In genomic region chr3:98901465-98902174, GRCh38 we compare ENCODE assay signal across 8 cellular contexts. TPM values are rescaled to one million over a fixed set of nuclear protein-coding genes. Genes with fewer than 3 reads are reported as not detected.
A peak's percentile ranks its signal among the peaks of the same experiment; 100 is the strongest.
DNase-seq lines count a peak whose midpoint lies in the region; TF ChIP-seq lines count a peak whose summit lies in the region.

Gene DCBLD2 (minus strand): TSS chr3:98901695. CDS start chr3:98901326, 369 bp downstream.

- H4K8ac ChIP-seq in mesenchymal stem cell (ENCODE audit: low read length) = peak within 1 kb of the TSS; percentile 91

- no peaks in the 10 kb centered on the region for H3K9me3 ChIP-seq in endodermal cell (ENCODE audit: control insufficient read depth, low read length)
- H3K9me3 ChIP-seq in mesenchymal stem cell (ENCODE audit: control insufficient read depth, low read length) = no peaks in the 10 kb centered on the region

- H3K4me3 Mint-ChIP-seq in endodermal cell = peak within 1 kb of the TSS; percentile 95

- H3K4me3 ChIP-seq in endodermal cell (ENCODE audit: low read length) (peak within 1 kb of the TSS; percentile 97), mesenchymal stem cell (ENCODE audit: insufficient read depth in 1 of 2, low read depth in 1 of 2, low read length in 2 of 2) (peak within 1 kb of the TSS; percentile 91 to 95)

- H3K79me1 ChIP-seq in mesenchymal stem cell (replicated peaks; ENCODE audit: low read length, poor library complexity, severe bottlenecking) = peaks cover 2% of the 10 kb centered on the region

- DNase-seq in CMK (ENCODE audit: low read depth) (peak; percentile 71), GM20000 (ENCODE audit: low spot score) (peak; percentile 99), HS-5 (ENCODE audit: low read depth) (peak; percentile 97), NOMO-1 (lab: John Stamatoyannopoulos, UW; ENCODE audit: unreplicated experiment in 2 of 2) (peak; percentile 78 to 81), endodermal cell (peak; percentile 99), mesenchymal stem cell (peak; percentile 100)
- DNase-seq in activated CD8-positive, alpha-beta memory T cell treated with anti-CD3 and anti-CD28 coated beads, Interleukin-2, amount 50 U/mL, for 4 hours = peak; percentile 89
- DNase-seq in stimulated activated CD8-positive, alpha-beta memory T cell treated with anti-CD3 and anti-CD28 coated beads, Interleukin-12 subunit alpha, Interleukin-12 subunit beta, amount 100 ng/mL, for 24 hours (ENCODE audit: extremely low read depth) = peak; percentile 82

- H2BK15ac ChIP-seq in mesenchymal stem cell (ENCODE audit: low read depth, poor library complexity, severe bottlenecking) = no peak within 1 kb of the TSS

- H2AK5ac ChIP-seq in mesenchymal stem cell (ENCODE audit: low read length, severe bottlenecking) = peak within 1 kb of the TSS; percentile 60

- H3K4me1 ChIP-seq in endodermal cell (ENCODE audit: control insufficient read depth, insufficient read depth, low read length) = no peaks in the 10 kb centered on the region
- no peaks in the 10 kb centered on the region for H3K4me1 ChIP-seq in mesenchymal stem cell (ENCODE audit: control insufficient read depth, insufficient read depth, low read depth, low read length)

- peaks cover 13% of the 10 kb centered on the region for H3K4me1 Mint-ChIP-seq in endodermal cell

- H3K9me3 Mint-ChIP-seq in endodermal cell = no peaks in the 10 kb centered on the region

- peak within 1 kb of the TSS in 1 of 2 experiments; percentile 94 for H3K23ac ChIP-seq in mesenchymal stem cell (ENCODE audit: low read length in 2 of 2)

- H2BK5ac ChIP-seq in mesenchymal stem cell (ENCODE audit: low read depth, low read length, poor library complexity, severe bottlenecking) = peak within 1 kb of the TSS; percentile 95

- H3K36me3 ChIP-seq in endodermal cell (ENCODE audit: control insufficient read depth, insufficient read depth, low read length) (peaks cover 4% of the 10 kb centered on the region), mesenchymal stem cell (ENCODE audit: control insufficient read depth in 1 of 2, insufficient read depth in 2 of 2, low read depth in 1 of 2, low read length in 2 of 2) (peaks cover 0 to 34% of the 10 kb centered on the region in 2 experiments)

- peak within 1 kb of the TSS; percentile 68 for H3K4me2 ChIP-seq in mesenchymal stem cell (ENCODE audit: low read length, poor library complexity, severe bottlenecking)

- 0% methylated on average over 14 to 73 of the region's 73 CpGs for WGBS in endodermal cell (ENCODE audit: insufficient coverage in 1 of 2, insufficient read length in 1 of 2), 2 experiments
- under 1% methylated on average over 46 of the region's 73 CpGs for WGBS in mesenchymal stem cell

- H3K27ac Mint-ChIP-seq in endodermal cell = peak within 1 kb of the TSS; percentile 94

- H3K27ac ChIP-seq in endodermal cell (ENCODE audit: low read depth, low read length) (peak within 1 kb of the TSS; percentile 94), mesenchymal stem cell (ENCODE audit: low read length, poor library complexity, severe bottlenecking) (peak within 1 kb of the TSS; percentile 97)

- H4K91ac ChIP-seq in mesenchymal stem cell (ENCODE audit: low read length) = peak within 1 kb of the TSS; percentile 14

- peak within 1 kb of the TSS; percentile 73 for H2BK120ac ChIP-seq in mesenchymal stem cell (ENCODE audit: low read depth, low read length)

- H3K27me3 ChIP-seq in endodermal cell (ENCODE audit: control insufficient read depth, insufficient read depth, low read length, poor library complexity, severe bottlenecking) (no peaks in the 10 kb centered on the region), mesenchymal stem cell (ENCODE audit: control insufficient read depth in 1 of 2, insufficient read depth in 1 of 2, low read length in 2 of 2) (no peaks in the 10 kb centered on the region)

- H2BK12ac ChIP-seq in mesenchymal stem cell (ENCODE audit: low read length in 2 of 2) = peak within 1 kb of the TSS in 1 of 2 experiments; percentile 96

- peak within 1 kb of the TSS in 1 of 2 experiments; percentile 96 for H3K14ac ChIP-seq in mesenchymal stem cell (ENCODE audit: low read length in 2 of 2)

- H3K4ac ChIP-seq in mesenchymal stem cell (ENCODE audit: low read depth in 1 of 2, low read length in 2 of 2) = peak within 1 kb of the TSS; percentile 87 to 89

- H3K36me3 Mint-ChIP-seq in endodermal cell (ENCODE audit: low read depth) = peaks cover 4% of the 10 kb centered on the region

- peak within 1 kb of the TSS; percentile 93 for H2AFZ ChIP-seq in mesenchymal stem cell (ENCODE audit: low read depth, low read length)

- TF ChIP-seq CTCF in GM20000 (IDR thresholded peaks at IDR 0.05; ENCODE audit: extremely low read depth, missing control alignments) (no peak), endodermal cell (conservative IDR thresholded peaks at IDR 0.05) (no peak)

- peak within 1 kb of the TSS; percentile 78 for H3K9ac ChIP-seq in endodermal cell (ENCODE audit: extremely low read depth, low read length, poor library complexity, severe bottlenecking)
- peak within 1 kb of the TSS; percentile 98 for H3K9ac ChIP-seq in mesenchymal stem cell (ENCODE audit: low read length)

- peak within 1 kb of the TSS; percentile 62 to 96 for H3K18ac ChIP-seq in mesenchymal stem cell (ENCODE audit: low read depth in 1 of 2, low read length in 2 of 2)

- H3K27me3 Mint-ChIP-seq in endodermal cell (ENCODE audit: insufficient read depth) = no peaks in the 10 kb centered on the region

RNA-seq across cellular contexts. Expression of gene DCBLD2, which starts in this region (rescaled TPM):
- total RNA-seq in endodermal cell = 10 to 100 TPM; 70.7 to 80.9 TPM
- 53.9 TPM for polyA plus RNA-seq in endodermal cell (2013, experiment 1 of 2)
- 54.9 TPM for polyA plus RNA-seq in endodermal cell (2013, experiment 2 of 2)
- 47.2 TPM for polyA plus RNA-seq in mesenchymal stem cell (2013, experiment 1 of 2)
- 46.5 TPM for polyA plus RNA-seq in mesenchymal stem cell (2013, experiment 2 of 2)

Comparison
In these comparisons a context has a peak if more than half of its experiments do, and no peak if none do; other contexts are left out.
1. Peak in every context shown above with its lines: DNase-seq, H3K4me3 ChIP-seq and H3K27ac ChIP-seq.